30 cellular contexts compared by ENCODE assay signal in genomic region chr13:76656496-76656895, GRCh38.
DNase-seq lines count a peak whose midpoint lies in the region; ATAC-seq and TF ChIP-seq lines count a peak whose summit lies in the region.
"Had no signal": no experiment of that assay in that cellular context is flagged by ENCODE, and none has a peak within 500 bp of the region (broad histone marks: within the 10 kb centered on the region; RNA-seq: fewer than 3 reads in every experiment).

No MANE protein-coding gene starts in this region.

- TF ChIP-seq CTCF in upper lobe of right lung (IDR thresholded peaks at IDR 0.05): no peak

- no peaks in the 10 kb centered on the region for H3K4me1 Mint-ChIP-seq in activated CD4-positive, alpha-beta memory T cell treated with anti-CD3 and anti-CD28 coated beads for 36 hours (ENCODE audit: low read depth)
- H3K4me1 Mint-ChIP-seq: activated naive CD4-positive, alpha-beta T cell treated with anti-CD3 and anti-CD28 coated beads, Interleukin-2, amount 10 ng/mL, durations not matched to agents 7 days and 5 days; H9; stimulated activated naive B cell treated with anti-CD40 and anti-IgM and Interleukin-4, amounts not matched to agents 10 μg/mL and 1 μg/mL and 100 μg/mL, for 72 hours; WTC11 had no signal

- no peaks in the 10 kb centered on the region for H3K36me3 Mint-ChIP-seq in activated CD4-positive, alpha-beta memory T cell treated with anti-CD3 and anti-CD28 coated beads for 36 hours
- H3K36me3 Mint-ChIP-seq: activated naive CD4-positive, alpha-beta T cell treated with anti-CD3 and anti-CD28 coated beads, Interleukin-2, amount 10 ng/mL, durations not matched to agents 7 days and 5 days; naive thymus-derived CD4-positive, alpha-beta T cell; stimulated activated naive B cell treated with anti-CD40 and anti-IgM and Interleukin-4, amounts not matched to agents 10 μg/mL and 1 μg/mL and 100 μg/mL, for 72 hours; WTC11 had no signal

- CTCF ChIA-PET in activated CD4-positive, alpha-beta memory T cell treated with anti-CD3 and anti-CD28 coated beads for 36 hours (lab: Charles Lee): no interaction called here

- H3K4me3 ChIP-seq in upper lobe of right lung: no peak overlapping the region
- H3K4me3 ChIP-seq: psoas muscle, sigmoid colon, suprapubic skin had no signal

- H3K27ac ChIP-seq in upper lobe of right lung: no peak overlapping the region
- H3K27ac ChIP-seq: 22Rv1, C4-2B, psoas muscle, sigmoid colon, suprapubic skin had no signal

- DNase-seq in NCI-H1694 (lab: John Stamatoyannopoulos, UW) (peak; percentile 17), NCI-H1694 treated with DMSO at 0.1 percent for 48 hours (lab: John Stamatoyannopoulos, UW) (no peak), MV-4-11 (lab: John Stamatoyannopoulos, UW) (peak; percentile 64), SIG-M5 (lab: John Stamatoyannopoulos, UW) (peak; percentile 18), upper lobe of right lung (no peak)
- no peak for DNase-seq in activated CD4-positive, alpha-beta memory T cell treated with anti-CD3 and anti-CD28 coated beads for 36 hours
- no peak for DNase-seq in activated CD8-positive, alpha-beta memory T cell treated with anti-CD3 and anti-CD28 coated beads, Interleukin-2, amount 50 U/mL, for 48 hours
- DNase-seq: activated naive CD4-positive, alpha-beta T cell treated with anti-CD3 and anti-CD28 coated beads, Interleukin-2, amount 10 ng/mL, durations not matched to agents 7 days and 5 days; effector memory CD4-positive, alpha-beta T cell; EL; H9; head of caudate nucleus; KG1; kidney; midbrain; naive thymus-derived CD4-positive, alpha-beta T cell; NCI-H1092 treated with DMSO at 0.1 percent for 48 hours; NCI-H1930; nucleus accumbens; psoas muscle; sigmoid colon; stimulated activated CD4-positive, alpha-beta T cell treated with anti-CD3 and anti-CD28 coated beads, Interleukin-15, amount 100 ng/mL, for 24 hours; stimulated activated naive B cell treated with anti-CD40 and anti-IgM and Interleukin-4, amounts not matched to agents 10 μg/mL and 1 μg/mL and 100 μg/mL, for 72 hours had no signal

- H3K9me3 Mint-ChIP-seq in activated CD4-positive, alpha-beta memory T cell treated with anti-CD3 and anti-CD28 coated beads for 36 hours: no peaks in the 10 kb centered on the region
- H3K9me3 Mint-ChIP-seq: activated naive CD4-positive, alpha-beta T cell treated with anti-CD3 and anti-CD28 coated beads, Interleukin-2, amount 10 ng/mL, durations not matched to agents 7 days and 5 days; activated T-helper 1 cell treated with anti-CD3 and anti-CD28 coated beads, Interleukin-12 subunit alpha, Interleukin-12 subunit beta, Interleukin-2, Interleukin-4 antibody, amounts not matched to agents 30 ng/mL and 10 ng/mL and 1 ng/mL, durations not matched to agents 14 hours and 24 hours and 36 hours; H9; naive thymus-derived CD4-positive, alpha-beta T cell; stimulated activated naive B cell treated with anti-CD40 and anti-IgM and Interleukin-4, amounts not matched to agents 10 μg/mL and 1 μg/mL and 100 μg/mL, for 72 hours; WTC11 had no signal

- H3K4me1 ChIP-seq in upper lobe of right lung: peaks cover 7% of the 10 kb centered on the region
- H3K4me1 ChIP-seq: psoas muscle, sigmoid colon, suprapubic skin had no signal

- intact Hi-C loops in upper lobe of right lung (cut with DNase I): no loop called here
- intact Hi-C loops in activated CD4-positive, alpha-beta memory T cell treated with anti-CD3 and anti-CD28 coated beads for 36 hours (cut with micrococcal nuclease): no loop called here

- POLR2A ChIA-PET in activated CD4-positive, alpha-beta memory T cell treated with anti-CD3 and anti-CD28 coated beads for 36 hours (lab: Charles Lee): no interaction called here

- no peak overlapping the region for H3K4me3 Mint-ChIP-seq in activated CD4-positive, alpha-beta memory T cell treated with anti-CD3 and anti-CD28 coated beads for 36 hours
- H3K4me3 Mint-ChIP-seq: activated naive CD4-positive, alpha-beta T cell treated with anti-CD3 and anti-CD28 coated beads, Interleukin-2, amount 10 ng/mL, durations not matched to agents 7 days and 5 days; activated T-helper 1 cell treated with anti-CD3 and anti-CD28 coated beads, Interleukin-12 subunit alpha, Interleukin-12 subunit beta, Interleukin-2, Interleukin-4 antibody, amounts not matched to agents 30 ng/mL and 10 ng/mL and 1 ng/mL, durations not matched to agents 14 hours and 24 hours and 36 hours; H9; naive thymus-derived CD4-positive, alpha-beta T cell; stimulated activated naive B cell treated with anti-CD40 and anti-IgM and Interleukin-4, amounts not matched to agents 10 μg/mL and 1 μg/mL and 100 μg/mL, for 72 hours; WTC11 had no signal

- no peaks in the 10 kb centered on the region for H3K9me3 ChIP-seq in upper lobe of right lung
- H3K9me3 ChIP-seq: psoas muscle, sigmoid colon, suprapubic skin had no signal

- no peaks in the 10 kb centered on the region for H3K36me3 ChIP-seq in upper lobe of right lung
- H3K36me3 ChIP-seq: sigmoid colon, suprapubic skin had no signal

- H3K27ac Mint-ChIP-seq in activated CD4-positive, alpha-beta memory T cell treated with anti-CD3 and anti-CD28 coated beads for 36 hours: no peak overlapping the region
- H3K27ac Mint-ChIP-seq: activated naive CD4-positive, alpha-beta T cell treated with anti-CD3 and anti-CD28 coated beads, Interleukin-2, amount 10 ng/mL, durations not matched to agents 7 days and 5 days; activated T-helper 1 cell treated with anti-CD3 and anti-CD28 coated beads, Interleukin-12 subunit alpha, Interleukin-12 subunit beta, Interleukin-2, Interleukin-4 antibody, amounts not matched to agents 30 ng/mL and 10 ng/mL and 1 ng/mL, durations not matched to agents 14 hours and 24 hours and 36 hours; H9; naive thymus-derived CD4-positive, alpha-beta T cell; stimulated activated naive B cell treated with anti-CD40 and anti-IgM and Interleukin-4, amounts not matched to agents 10 μg/mL and 1 μg/mL and 100 μg/mL, for 72 hours; WTC11 had no signal

- peaks cover 17% of the 10 kb centered on the region for H3K27me3 Mint-ChIP-seq in activated CD4-positive, alpha-beta memory T cell treated with anti-CD3 and anti-CD28 coated beads for 36 hours
- H3K27me3 Mint-ChIP-seq: stimulated activated naive B cell treated with anti-CD40 and anti-IgM and Interleukin-4, amounts not matched to agents 10 μg/mL and 1 μg/mL and 100 μg/mL, for 72 hours had no signal

- H3K27me3 ChIP-seq in upper lobe of right lung: no peaks in the 10 kb centered on the region
- H3K27me3 ChIP-seq: sigmoid colon, suprapubic skin had no signal

- ATAC-seq in upper lobe of right lung: peak; percentile 58
- ATAC-seq in GM21390 (IDR thresholded peaks at IDR 0.05; ENCODE audit: unreplicated experiment): no peak
- ATAC-seq: naive thymus-derived CD4-positive, alpha-beta T cell; psoas muscle; SK-N-SH treated with all-trans-retinoic acid at 6 μM for 48 hours; stimulated activated naive B cell treated with anti-CD40 and anti-IgM and Interleukin-4, amounts not matched to agents 10 μg/mL and 1 μg/mL and 100 μg/mL, for 72 hours; WTC11 had no signal

Comparison
In these comparisons a context has a peak if more than half of its experiments do, and no peak if none do; other contexts are left out.
1. DNase-seq: peak in NCI-H1694 (single experiment), MV-4-11 (single experiment) and SIG-M5 (single experiment); none in NCI-H1694 treated with DMSO at 0.1 percent for 48 hours (single experiment), upper lobe of right lung (single experiment), activated CD4-positive, alpha-beta memory T cell treated with anti-CD3 and anti-CD28 coated beads for 36 hours (single experiment) and activated CD8-positive, alpha-beta memory T cell treated with anti-CD3 and anti-CD28 coated beads, Interleukin-2, amount 50 U/mL, for 48 hours (single experiment).